ENCODE assay signal across 8 cellular contexts in the genomic region with DNA sequence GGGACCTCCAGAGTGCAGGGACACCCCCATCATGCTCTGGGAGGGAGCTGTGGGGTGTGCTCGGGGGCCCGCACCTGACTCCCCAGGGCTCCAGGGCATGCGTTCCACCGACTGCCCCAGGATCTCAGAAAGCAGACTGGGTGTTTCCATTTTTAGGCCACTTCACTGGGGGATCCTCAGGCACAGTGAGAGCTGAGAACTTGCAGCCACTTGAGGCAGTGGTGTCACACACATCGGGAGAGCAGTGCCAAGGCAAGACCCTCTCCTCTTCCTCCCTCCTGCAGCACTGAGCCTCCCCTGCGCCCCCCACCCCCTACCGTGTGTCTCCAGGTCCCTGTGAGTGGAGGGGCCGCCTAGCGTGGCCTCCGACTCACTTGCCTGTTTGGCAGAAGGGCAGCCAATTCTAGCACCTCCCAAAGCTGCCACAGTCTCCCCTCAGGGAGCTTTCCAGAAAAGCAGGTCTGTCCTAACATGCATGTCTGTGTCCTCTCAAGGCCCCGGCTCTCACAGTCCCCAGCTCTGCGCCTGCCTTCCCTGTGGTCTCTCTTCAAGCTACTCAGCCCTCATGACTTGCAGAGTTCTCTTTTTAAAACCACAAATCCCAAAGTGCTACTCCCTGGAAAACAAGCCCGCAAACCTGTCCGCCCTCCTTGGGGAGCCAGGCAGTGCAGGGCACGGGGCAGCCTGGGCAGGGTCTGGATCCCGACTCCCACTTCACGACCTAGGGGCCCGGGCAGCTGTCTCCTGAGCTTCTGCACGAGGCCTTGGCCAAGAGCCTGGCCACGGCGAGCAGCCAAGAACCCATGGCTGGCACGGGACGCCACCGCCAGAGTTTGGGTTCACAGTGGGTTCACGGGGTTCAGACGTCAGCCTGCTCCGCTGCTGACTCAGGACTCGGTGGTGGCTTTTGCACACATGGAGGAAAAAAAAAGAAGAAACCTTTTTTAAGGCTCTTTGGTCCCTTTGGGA.
DNase-seq lines count a peak whose midpoint lies in the region; ATAC-seq and TF ChIP-seq lines count a peak whose summit lies in the region.

No MANE protein-coding gene starts in this region.

- H3K27ac Mint-ChIP-seq in CD4-positive, alpha-beta memory T cell = peak overlapping the region; percentile 37 to 98 (median 95)
- H3K27ac Mint-ChIP-seq in chondrocyte (ENCODE audit: unreplicated experiment) = peak overlapping the region; percentile 99

- CTCF ChIA-PET in CD4-positive, alpha-beta memory T cell (lab: Charles Lee; ENCODE audit: partially characterized antibody) = interaction anchor here (0.7 to 11.0 kb wide), 11 partner anchors 17 to 170 kb away, joined by 3 to 101 read pairs (median 4); no protein-coding TSS in a partner anchor

- TF ChIP-seq CTCF in chondrocyte (IDR thresholded peaks at IDR 0.05) (peak; percentile 69), lung (IDR thresholded peaks at IDR 0.05; ENCODE audit: control extremely low read depth, extremely low read depth) (no peak)

- 61 to 76% methylated on average over 26 to 28 of the region's 28 CpGs for WGBS in lung, 2 donors
- WGBS in urinary bladder = 44% methylated on average over 28 of the region's 28 CpGs

- H3K4me3 ChIP-seq in CD4-positive, alpha-beta memory T cell (ENCODE audit: low read length in 2 of 2) = no peak overlapping the region
- H3K4me3 ChIP-seq in lung (no peak overlapping the region), urinary bladder (ENCODE audit: low read depth, low read length) (no peak overlapping the region)

- peaks cover 68 to 93% (median 82%) of the 10 kb centered on the region in 4 donors for H3K4me1 Mint-ChIP-seq in CD4-positive, alpha-beta memory T cell
- H3K4me1 Mint-ChIP-seq in chondrocyte (ENCODE audit: low read depth) = peaks cover 80% of the 10 kb centered on the region

- no peaks in the 10 kb centered on the region for H3K27me3 Mint-ChIP-seq in CD4-positive, alpha-beta memory T cell
- H3K27me3 Mint-ChIP-seq in chondrocyte (ENCODE audit: low read depth) = no peaks in the 10 kb centered on the region

- DNase-seq in CD4-positive, alpha-beta memory T cell = peak in 1 of 5 donors; percentile 14
- DNase-seq in LHCN-M2 (ENCODE audit: low read depth) (peak; percentile 88), chondrocyte (ENCODE audit: low spot score) (no peak), lung (ENCODE audit: low spot score) (peak; percentile 57)

- H3K4me1 ChIP-seq in CD4-positive, alpha-beta memory T cell (ENCODE audit: insufficient read depth, low read length) = peaks cover 96% of the 10 kb centered on the region
- peaks cover 34% of the 10 kb centered on the region in 2 donors for H3K4me1 ChIP-seq in lung (ENCODE audit: control insufficient read depth in 2 of 2, insufficient read depth in 2 of 2, low read length in 2 of 2)
- no peaks in the 10 kb centered on the region for H3K4me1 ChIP-seq in urinary bladder (ENCODE audit: insufficient read depth)

- peak overlapping the region in 2 of 8 donors; percentile 22 to 41 for H3K4me3 Mint-ChIP-seq in CD4-positive, alpha-beta memory T cell
- peak overlapping the region; percentile 63 for H3K4me3 Mint-ChIP-seq in chondrocyte (ENCODE audit: unreplicated experiment)

- ATAC-seq in lung (ENCODE audit: insufficient read depth, low FRiP score) (no peak), HG03135 (IDR thresholded peaks at IDR 0.05; ENCODE audit: unreplicated experiment) (no peak), GM21723 (IDR thresholded peaks at IDR 0.05; ENCODE audit: unreplicated experiment) (no peak), HG02884 (IDR thresholded peaks at IDR 0.05; ENCODE audit: unreplicated experiment) (no peak)

- H3K36me3 ChIP-seq in CD4-positive, alpha-beta memory T cell (ENCODE audit: insufficient read depth, low read length) = no peaks in the 10 kb centered on the region
- H3K36me3 ChIP-seq in lung (ENCODE audit: control insufficient read depth in 2 of 2, insufficient read depth in 2 of 2, low read length in 2 of 2) = peaks cover 0 to 2% of the 10 kb centered on the region in 2 donors
- H3K36me3 ChIP-seq in urinary bladder (ENCODE audit: insufficient read depth) = no peaks in the 10 kb centered on the region

- no peaks in the 10 kb centered on the region for H3K9me3 Mint-ChIP-seq in CD4-positive, alpha-beta memory T cell
- no peaks in the 10 kb centered on the region for H3K9me3 Mint-ChIP-seq in chondrocyte (ENCODE audit: low read depth)

- peaks cover 8 to 29% of the 10 kb centered on the region in 2 donors for H3K36me3 Mint-ChIP-seq in CD4-positive, alpha-beta memory T cell
- H3K36me3 Mint-ChIP-seq in chondrocyte (ENCODE audit: low read depth) = peaks cover 3% of the 10 kb centered on the region

- no peaks in the 10 kb centered on the region for H3K9me3 ChIP-seq in CD4-positive, alpha-beta memory T cell (ENCODE audit: control insufficient read depth in 1 of 2, low read length in 2 of 2)
- H3K9me3 ChIP-seq in lung (ENCODE audit: control insufficient read depth in 2 of 2, insufficient read depth in 1 of 2, low read length in 1 of 2) = no peaks in the 10 kb centered on the region

- no peaks in the 10 kb centered on the region for H3K27me3 ChIP-seq in CD4-positive, alpha-beta memory T cell (ENCODE audit: insufficient read depth, low read length)
- no peaks in the 10 kb centered on the region for H3K27me3 ChIP-seq in lung (ENCODE audit: control insufficient read depth, insufficient read depth)

- intact Hi-C loops in CD4-positive, alpha-beta memory T cell (cut with micrococcal nuclease) = no loop called here

- POLR2A ChIA-PET in CD4-positive, alpha-beta memory T cell (lab: Charles Lee; ENCODE audit: partially characterized antibody) = interaction anchor here (0.6 to 1.6 kb wide), 4 partner anchors 81 to 183 kb away, joined by 3 to 4 read pairs (median 3); no protein-coding TSS in a partner anchor

- peak overlapping the region; percentile 6 for H3K27ac ChIP-seq in CD4-positive, alpha-beta memory T cell (ENCODE audit: low read depth, low read length)
- H3K27ac ChIP-seq in lung (ENCODE audit: low read depth in 1 of 2, low read length in 1 of 2) (peak overlapping the region; percentile 60 to 65), urinary bladder (ENCODE audit: low read depth) (peak overlapping the region; percentile 58)

Comparison
In these comparisons a context has a peak if more than half of its experiments do, and no peak if none do; other contexts are left out.
1. H3K27ac ChIP-seq: peak in every context shown above with its lines; median percentile 62 in lung; 58 in urinary bladder; 6 in CD4-positive, alpha-beta memory T cell.